In the genomic region with DNA sequence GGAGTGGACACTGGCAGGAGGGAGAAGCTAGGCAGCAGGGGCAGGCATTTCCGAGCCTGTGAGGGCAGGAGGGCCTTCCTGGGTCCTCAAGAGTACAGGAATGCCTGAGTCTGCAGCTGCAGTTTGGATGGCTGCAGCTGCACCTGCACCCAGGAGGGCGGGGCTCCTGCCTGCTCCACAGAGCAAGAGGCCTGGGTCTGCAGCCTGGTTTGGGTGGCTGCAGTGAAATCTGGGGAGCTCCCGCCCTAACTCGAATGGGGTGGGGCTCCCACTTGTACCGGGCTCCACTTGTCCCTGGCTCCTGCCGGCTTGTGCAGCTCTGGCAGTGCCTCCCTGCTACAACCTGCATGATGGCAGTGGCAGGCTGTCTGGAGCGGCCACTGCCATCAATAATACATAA, we compare ENCODE assay signal across 29 cellular contexts.
"Had no signal": no experiment of that assay in that cellular context is flagged by ENCODE, and none has a peak within 500 bp of the region (broad histone marks: within the 10 kb centered on the region; RNA-seq: fewer than 3 reads in every experiment).

No MANE protein-coding gene starts in this region.

- H3K27ac ChIP-seq: brain microvascular endothelial cell, Peyer's patch, SK-N-MC had no signal

- H3K36me3 ChIP-seq: brain microvascular endothelial cell, Peyer's patch had no signal

- H3K4me1 ChIP-seq: Peyer's patch had no signal

- H3K27me3 ChIP-seq: brain microvascular endothelial cell, Peyer's patch had no signal

- H3K4me3 ChIP-seq: Peyer's patch, SK-N-MC had no signal

- H3K9me3 ChIP-seq: Peyer's patch had no signal

- ATAC-seq: activated CD8-positive, alpha-beta memory T cell treated with anti-CD3 and anti-CD28 coated beads, Interleukin-2, amount 10 ng/mL, durations not matched to agents 7 days and 5 days; activated naive CD8-positive, alpha-beta T cell treated with anti-CD3 and anti-CD28 coated beads, Interleukin-2, amount 50 U/mL, for 24 hours; PC-3 had no signal

- DNase-seq: activated CD4-positive, alpha-beta memory T cell treated with anti-CD3 and anti-CD28 coated beads, Interleukin-2, amount 10 ng/mL, durations not matched to agents 7 days and 5 days; activated CD4-positive, alpha-beta T cell treated with anti-CD3 and anti-CD28 coated beads for 48 hours; activated CD4-positive, CD25-positive, alpha-beta regulatory T cell treated with anti-CD3 and anti-CD28 coated beads, Interleukin-2, amount 50 U/mL, for 72 hours; activated CD8-positive, alpha-beta memory T cell treated with anti-CD3 and anti-CD28 coated beads for 24 hours; activated CD8-positive, alpha-beta memory T cell treated with anti-CD3 and anti-CD28 coated beads, Interleukin-2, amount 10 ng/mL, durations not matched to agents 7 days and 5 days; activated CD8-positive, alpha-beta memory T cell treated with anti-CD3 and anti-CD28 coated beads, Interleukin-2, amount 50 U/mL, for 48 hours; activated effector memory CD4-positive, alpha-beta T cell treated with Interleukin-2 at 50 U/mL for 16 hours; activated naive CD4-positive, alpha-beta T cell treated with anti-CD3 and anti-CD28 coated beads, Interleukin-2, amount 10 ng/mL, durations not matched to agents 7 days and 5 days; activated naive CD8-positive, alpha-beta T cell treated with anti-CD3 and anti-CD28 coated beads, Interleukin-2, amount 50 U/mL, for 24 hours; activated T-cell treated with anti-CD3 and anti-CD28 coated beads, Interleukin-2, amount 50 U/mL, for 48 hours; aorta; brain microvascular endothelial cell; central memory CD4-positive, alpha-beta T cell; Karpas-422; KBM-7; NCI-H1048; NCI-H1105 treated with DMSO at 0.1 percent for 48 hours; NCI-H1436; NCI-H1694; NCI-H1930; NCI-H2081 treated with DMSO at 0.1 percent for 48 hours; NCI-H226; NCI-H446 treated with DMSO at 0.1 percent for 48 hours; NCI-H524; NK-92 treated with Interleukin-12 subunit alpha and Interleukin-12 subunit beta, amount 100 ng/mL, for 24 hours; PC-3; Peyer's patch; Right ventricle myocardium superior had no signal
